Comparison of ENCODE assay signal across 8 cellular contexts in the genomic region with DNA sequence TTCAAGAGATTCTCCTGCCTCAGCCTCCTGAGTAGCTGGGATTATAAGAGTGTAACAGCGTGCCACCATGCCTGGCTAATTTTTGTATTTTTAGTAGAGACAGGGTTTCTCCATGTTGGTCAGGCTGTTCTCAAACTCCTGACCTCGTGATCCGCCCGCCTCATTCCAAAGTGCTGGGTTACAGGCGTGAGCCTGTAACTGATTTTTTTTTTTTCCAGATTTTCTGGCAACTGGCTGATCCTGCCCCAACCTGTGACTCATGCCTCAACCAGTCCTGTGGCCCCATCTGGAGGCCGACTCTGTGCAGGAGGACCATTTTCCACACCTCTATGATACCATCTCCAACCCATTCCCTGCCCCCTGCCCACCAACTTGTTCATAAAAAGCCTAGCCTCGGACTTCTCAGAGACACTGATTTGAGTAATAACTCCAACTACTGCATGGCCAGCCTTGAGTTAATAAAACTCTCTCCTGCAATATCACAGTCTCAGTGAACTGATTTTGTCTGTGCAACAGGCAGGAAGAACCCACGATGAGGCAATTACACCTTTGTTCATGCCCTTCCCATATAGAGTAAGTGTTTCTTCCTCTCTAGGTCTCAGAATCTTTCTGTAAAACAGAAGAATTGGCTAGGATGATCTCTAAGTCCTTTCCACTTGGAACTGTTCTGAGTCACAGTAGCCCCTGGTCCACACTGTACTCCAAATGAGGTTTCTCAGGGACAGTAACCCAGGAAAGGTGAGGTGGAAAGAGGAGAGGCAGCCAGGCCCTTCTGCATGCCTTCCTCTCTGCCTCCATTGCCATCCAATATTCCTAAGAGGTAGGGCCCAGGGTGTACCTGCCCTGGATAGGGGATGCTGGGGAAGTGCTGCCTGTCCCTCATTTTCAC. TPM values are rescaled to one million over a fixed set of nuclear protein-coding genes. Genes with fewer than 3 reads are reported as not detected.
DNase-seq lines count a peak whose midpoint lies in the region; ATAC-seq and TF ChIP-seq lines count a peak whose summit lies in the region.

No MANE protein-coding gene starts in this region.

- peak; percentile 65 to 72 for ATAC-seq in lower lobe of right lung
- ATAC-seq in HG03469 (IDR thresholded peaks at IDR 0.05; ENCODE audit: unreplicated experiment), result no peak

- H3K36me3 ChIP-seq in lower lobe of right lung, result no peaks in the 10 kb centered on the region

- no peaks in the 10 kb centered on the region for H3K4me1 ChIP-seq in lower lobe of right lung

- H3K4me3 ChIP-seq in choroid plexus epithelial cell (ENCODE audit: low read depth, low read length), result no peak overlapping the region
- no peak overlapping the region for H3K4me3 ChIP-seq in lower lobe of right lung

- TF ChIP-seq CTCF in C4-2B (conservative IDR thresholded peaks at IDR 0.05) (no peak; the same call in 1 of the 2 replicates), LNCAP (IDR thresholded peaks at IDR 0.05) (peak; percentile 44; the same call in 1 of the 2 replicates), choroid plexus epithelial cell (conservative IDR thresholded peaks at IDR 0.05; ENCODE audit: low read depth, low read length) (peak; percentile 77), lower lobe of right lung (IDR thresholded peaks at IDR 0.05) (no peak)

- H3K27ac ChIP-seq in C4-2B, result peak overlapping the region; percentile 13; the same call in 1 of the 2 replicates
- no peak overlapping the region for H3K27ac ChIP-seq in lower lobe of right lung

- H3K27me3 ChIP-seq in lower lobe of right lung (ENCODE audit: low read depth), result no peaks in the 10 kb centered on the region

- intact Hi-C loops in lower lobe of right lung (cut with DNase I), result no loop called here

- DNase-seq in choroid plexus epithelial cell (ENCODE audit: low read depth) (peak; percentile 94), lower lobe of right lung (no peak), cortex of kidney (lab: John Stamatoyannopoulos, UW) (no peak), HuH-7.5 (ENCODE audit: low spot score) (no peak)
- DNase-seq in stimulated activated CD4-positive, alpha-beta T cell treated with anti-CD3 and anti-CD28 coated beads, Interleukin-4, amount 100 ng/mL, for 24 hours, result no peak

- H3K9me3 ChIP-seq in lower lobe of right lung, result no peaks in the 10 kb centered on the region

RNA-seq across cellular contexts. Expression of gene CNOT1, which starts 8.8 kb away (rescaled TPM):
- 172 TPM for total RNA-seq in lower lobe of right lung

RNA-seq across cellular contexts. Expression of gene SLC38A7, which starts 46.2 kb away (rescaled TPM):
- total RNA-seq in lower lobe of right lung, result 20.7 TPM

Comparison
In these comparisons a context has a peak if more than half of its experiments do, and no peak if none do; other contexts are left out.
1. CTCF ChIP-seq: peak in LNCAP (single experiment) and choroid plexus epithelial cell (single experiment); none in C4-2B (single experiment) and lower lobe of right lung (single experiment).